ENCODE assay signal across 8 cellular contexts in the genomic region with DNA sequence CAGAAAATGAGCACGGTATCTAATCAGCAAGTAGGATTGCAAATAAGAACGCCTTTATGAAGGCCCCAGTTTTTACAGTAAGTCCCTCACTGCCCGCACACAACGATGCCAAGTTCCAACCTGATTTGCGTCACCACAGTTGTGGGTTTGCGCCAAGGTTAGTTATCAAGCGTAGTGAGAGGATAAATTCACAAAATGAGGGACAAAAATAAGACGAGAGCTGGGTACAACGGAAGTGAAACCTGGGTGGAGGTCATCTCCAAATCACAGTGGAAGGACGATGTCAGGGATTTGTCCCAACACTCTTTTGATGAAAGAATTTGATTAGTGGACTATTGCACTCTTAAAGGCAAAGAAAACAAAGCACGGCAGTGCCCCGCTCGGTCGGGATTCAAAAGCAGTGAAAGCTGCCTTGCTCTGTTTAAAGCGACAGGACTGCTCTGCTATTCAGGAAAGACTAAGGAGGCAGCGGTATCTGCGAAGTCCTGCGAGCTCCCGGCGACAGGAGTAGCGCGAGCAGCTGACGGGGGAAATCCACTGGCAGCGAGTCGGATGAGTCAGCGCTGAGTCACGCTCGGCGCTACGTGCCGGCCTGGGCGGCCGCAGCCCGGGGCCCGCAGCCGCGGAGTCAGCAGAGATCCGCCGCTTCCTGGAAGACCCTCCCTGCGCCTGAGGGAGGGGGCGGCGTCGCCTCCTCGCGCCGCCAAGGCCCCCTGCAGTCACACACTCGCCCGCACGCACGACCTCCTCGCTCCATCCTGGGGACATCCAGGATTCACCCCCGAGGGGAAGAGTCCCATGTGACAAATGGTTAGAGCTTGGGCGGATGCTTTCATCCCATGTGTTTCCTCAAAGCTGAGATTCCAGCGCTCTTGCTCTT.
DNase-seq lines count a peak whose midpoint lies in the region; ATAC-seq and TF ChIP-seq lines count a peak whose summit lies in the region.

No MANE protein-coding gene starts in this region.

- H3K27ac Mint-ChIP-seq in T-helper 1 cell treated with Interleukin-12 subunit alpha and Interleukin-12 subunit beta and Interleukin-4 antibody, amounts not matched to agents 30 μg/mL and 1 μg/mL, for 36 hours: peak overlapping the region; percentile 91

- peak overlapping the region; percentile 79 for H3K4me3 Mint-ChIP-seq in T-helper 1 cell treated with Interleukin-12 subunit alpha and Interleukin-12 subunit beta and Interleukin-4 antibody, amounts not matched to agents 30 μg/mL and 1 μg/mL, for 36 hours

- H3K4me3 ChIP-seq in GM12864 (ENCODE audit: low read depth, low read length) (peak overlapping the region; percentile 55), prostate gland (peak overlapping the region; percentile 32 to 46), urinary bladder (ENCODE audit: low read depth, low read length) (peak overlapping the region; percentile 47)

- WGBS in prostate gland: under 1% methylated on average over 54 of the region's 54 CpGs
- WGBS in urinary bladder: under 1% methylated on average over 54 of the region's 54 CpGs

- peaks cover 8% of the 10 kb centered on the region for H3K9me3 Mint-ChIP-seq in T-helper 1 cell treated with Interleukin-12 subunit alpha and Interleukin-12 subunit beta and Interleukin-4 antibody, amounts not matched to agents 30 μg/mL and 1 μg/mL, for 36 hours

- peak; percentile 53 for TF ChIP-seq POLR2A in prostate gland (IDR thresholded peaks at IDR 0.05)

- DNase-seq in GM12864 (ENCODE audit: low read depth): no peak
- peak; percentile 66 for DNase-seq in NCI-H1105 (lab: John Stamatoyannopoulos, UW)
- peak; percentile 47 to 93 (median 84) for DNase-seq in amygdala (lab: John Stamatoyannopoulos, UW)
- peak; percentile 96 for DNase-seq in left ventricle myocardium superior
- peak; percentile 91 for DNase-seq in prostate gland (ENCODE audit: low spot score)

- no peaks in the 10 kb centered on the region for H3K9me3 ChIP-seq in prostate gland

- H3K4me1 Mint-ChIP-seq in T-helper 1 cell treated with Interleukin-12 subunit alpha and Interleukin-12 subunit beta and Interleukin-4 antibody, amounts not matched to agents 30 μg/mL and 1 μg/mL, for 36 hours (ENCODE audit: low read depth): peaks cover 29% of the 10 kb centered on the region

- ATAC-seq in HG02623 (IDR thresholded peaks at IDR 0.05; ENCODE audit: unreplicated experiment): peak; percentile 89
- ATAC-seq in left ventricle myocardium superior: peak; percentile 98

- H3K27me3 Mint-ChIP-seq in T-helper 1 cell treated with Interleukin-12 subunit alpha and Interleukin-12 subunit beta and Interleukin-4 antibody, amounts not matched to agents 30 μg/mL and 1 μg/mL, for 36 hours (ENCODE audit: low read depth): peaks cover 11% of the 10 kb centered on the region

- intact Hi-C loops in left ventricle myocardium superior (cut with micrococcal nuclease) (no loop called here), prostate gland (cut with DNase I) (loop anchor here (2.0 to 10.0 kb wide), 2 partner anchors 102 to 156 kb away; a partner anchor contains a TSS)

- H3K36me3 Mint-ChIP-seq in T-helper 1 cell treated with Interleukin-12 subunit alpha and Interleukin-12 subunit beta and Interleukin-4 antibody, amounts not matched to agents 30 μg/mL and 1 μg/mL, for 36 hours (ENCODE audit: low read depth): peaks cover 14% of the 10 kb centered on the region

- TF ChIP-seq CTCF in GM12864 (IDR thresholded peaks at IDR 0.05; ENCODE audit: low read depth, low read length, missing control alignments): no peak
- TF ChIP-seq CTCF in prostate gland (IDR thresholded peaks at IDR 0.05): peak in 2 of 4 experiments; percentile 22 to 24

- no peaks in the 10 kb centered on the region for H3K36me3 ChIP-seq in prostate gland
- no peaks in the 10 kb centered on the region for H3K36me3 ChIP-seq in urinary bladder (ENCODE audit: insufficient read depth)

- H3K27me3 ChIP-seq in prostate gland (replicated peaks; ENCODE audit: insufficient read depth): no peaks in the 10 kb centered on the region

- H3K4me1 ChIP-seq in prostate gland (replicated peaks) (no peaks in the 10 kb centered on the region), urinary bladder (ENCODE audit: insufficient read depth) (no peaks in the 10 kb centered on the region)

- peak overlapping the region; percentile 82 to 85 for H3K27ac ChIP-seq in prostate gland
- peak overlapping the region; percentile 96 for H3K27ac ChIP-seq in urinary bladder (ENCODE audit: low read depth)
